In the genomic region with DNA sequence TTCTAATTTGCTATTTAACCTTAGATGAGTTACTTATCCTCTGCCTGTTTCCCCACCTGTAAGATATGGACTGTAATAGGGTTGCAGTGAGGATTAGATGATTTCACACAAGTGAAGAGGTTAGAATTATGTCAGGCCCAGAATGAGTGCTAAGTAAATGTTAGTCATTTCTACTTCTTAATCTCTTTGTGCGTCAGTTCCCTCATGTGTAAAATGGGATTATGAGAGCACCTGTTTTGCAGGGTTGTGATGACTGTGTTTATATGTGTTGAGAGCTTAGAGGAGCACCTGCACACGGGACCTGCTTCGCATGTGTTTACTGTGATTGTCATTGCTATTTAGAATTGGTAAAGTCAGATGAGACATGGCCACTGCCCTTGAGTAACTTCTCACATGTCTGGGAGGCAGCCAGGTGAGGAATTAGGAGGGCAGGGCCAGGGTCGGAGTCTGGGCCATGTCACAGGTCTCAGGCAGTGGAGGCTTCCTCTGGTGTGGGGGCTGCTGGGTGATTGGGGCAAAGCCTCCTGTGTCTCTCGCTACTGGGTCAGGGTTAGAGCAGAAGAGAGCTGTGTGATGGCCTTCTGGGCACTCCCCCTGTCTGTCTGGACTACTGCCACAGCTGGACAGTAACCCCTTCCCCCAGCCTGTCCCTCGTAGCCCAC, we compare ENCODE assay signal across 28 cellular contexts.
DNase-seq lines count a peak whose midpoint lies in the region; ATAC-seq, FAIRE-seq and TF ChIP-seq lines count a peak whose summit lies in the region.
"Had no signal": no experiment of that assay in that cellular context is flagged by ENCODE, and none has a peak within 500 bp of the region (broad histone marks: within the 10 kb centered on the region; RNA-seq: fewer than 3 reads in every experiment).

No MANE protein-coding gene starts in this region.

- H3K9me3 ChIP-seq in right atrium auricular region (no peaks in the 10 kb centered on the region), left ventricle myocardium inferior (replicated peaks) (no peaks in the 10 kb centered on the region)
- H3K9me3 ChIP-seq in effector memory CD4-positive, alpha-beta T cell (ENCODE audit: control insufficient read depth, low read length), result no peaks in the 10 kb centered on the region
- H3K9me3 ChIP-seq in CD8-positive, alpha-beta T cell (ENCODE audit: low read length), result no peaks in the 10 kb centered on the region
- H3K9me3 ChIP-seq: tibial artery had no signal

- H3K4me3 ChIP-seq in right atrium auricular region, result no peak overlapping the region
- H3K4me3 ChIP-seq in left ventricle myocardium inferior, result no peak overlapping the region
- H3K4me3 ChIP-seq in effector memory CD4-positive, alpha-beta T cell (ENCODE audit: insufficient read depth, low read depth, low read length, poor library complexity, severe bottlenecking), result no peak overlapping the region
- no peak overlapping the region for H3K4me3 ChIP-seq in CD8-positive, alpha-beta T cell (ENCODE audit: low read depth, low read length)
- H3K4me3 ChIP-seq: tibial artery had no signal

- TF ChIP-seq POLR2A in GM12891 (IDR thresholded peaks at IDR 0.05; ENCODE audit: low read depth, low read length), result no peak

- no peak for TF ChIP-seq CTCF in right atrium auricular region (IDR thresholded peaks at IDR 0.05)
- TF ChIP-seq CTCF in left ventricle myocardium inferior (IDR thresholded peaks at IDR 0.05; ENCODE audit: borderline replicate concordance), result no peak
- no peak for TF ChIP-seq CTCF in activated B cell treated with CpG ODN at 0.5 μM for 24 hours (IDR thresholded peaks at IDR 0.05)
- no peak for TF ChIP-seq CTCF in CD8-positive, alpha-beta T cell (IDR thresholded peaks at IDR 0.05)

- no peaks in the 10 kb centered on the region for H3K9me3 Mint-ChIP-seq in activated B cell treated with CpG ODN at 0.5 μM for 24 hours
- no peaks in the 10 kb centered on the region for H3K9me3 Mint-ChIP-seq in CD8-positive, alpha-beta T cell
- H3K9me3 Mint-ChIP-seq: activated T-helper 17 cell treated with anti-CD3 and anti-CD28 coated beads, Interleukin-2, amount 50 U/mL, for 72 hours had no signal

- H3K4me1 ChIP-seq in right atrium auricular region (peaks cover 0 to 4% of the 10 kb centered on the region in 2 donors), left ventricle myocardium inferior (peaks cover 21% of the 10 kb centered on the region)
- no peaks in the 10 kb centered on the region for H3K4me1 ChIP-seq in effector memory CD4-positive, alpha-beta T cell (ENCODE audit: control insufficient read depth, insufficient read depth, low read length, poor library complexity, severe bottlenecking)
- no peaks in the 10 kb centered on the region for H3K4me1 ChIP-seq in CD8-positive, alpha-beta T cell (ENCODE audit: insufficient read depth, low read length)

- no peaks in the 10 kb centered on the region for H3K4me1 Mint-ChIP-seq in activated B cell treated with CpG ODN at 0.5 μM for 24 hours
- H3K4me1 Mint-ChIP-seq in CD8-positive, alpha-beta T cell (ENCODE audit: low read depth), result no peaks in the 10 kb centered on the region
- H3K4me1 Mint-ChIP-seq: activated T-helper 17 cell treated with anti-CD3 and anti-CD28 coated beads, Interleukin-2, amount 50 U/mL, for 72 hours had no signal

- DNase-seq in right atrium auricular region (ENCODE audit: low spot score) (peak; percentile 54), left ventricle myocardium inferior (no peak), activated B cell treated with CpG ODN at 0.5 μM for 24 hours (no peak), OCI-M2 (lab: John Stamatoyannopoulos, UW; ENCODE audit: unreplicated experiment) (no peak), GM12891 (ENCODE audit: insufficient read length, low spot score) (no peak)
- DNase-seq in effector memory CD4-positive, alpha-beta T cell, result no peak
- no peak for DNase-seq in CD8-positive, alpha-beta T cell
- DNase-seq: activated CD8-positive, alpha-beta memory T cell treated with anti-CD3 and anti-CD28 coated beads, Interleukin-2, amount 50 U/mL, for 48 hours; activated naive CD4-positive, alpha-beta T cell treated with anti-CD3 and anti-CD28 coated beads, Interleukin-2, amount 50 U/mL, for 16 hours; AML-193; DMS 273 treated with DMSO at 0.1 percent for 48 hours; effector CD4-positive, alpha-beta T cell; foreskin fibroblast; islet precursor cell; Kasumi-1; NCI-H1436; NCI-H2081 treated with DMSO at 0.1 percent for 48 hours; NCI-H2227 treated with DMSO at 0.1 percent for 48 hours; NCI-H69; stimulated activated CD4-positive, alpha-beta T cell treated with anti-CD3 and anti-CD28 coated beads, Interleukin-12 subunit alpha, Interleukin-12 subunit beta, amount 100 ng/mL, for 4 hours; stimulated activated CD4-positive, alpha-beta T cell treated with anti-CD3 and anti-CD28 coated beads, Interleukin-2, amount 100 ng/mL, for 48 hours; T1000; tibial artery; WERI-Rb-1 had no signal

- ATAC-seq in activated B cell treated with CpG ODN at 0.5 μM for 24 hours (ENCODE audit: low read depth) (no peak), esophagus mucosa (peak; percentile 94)
- no peak for ATAC-seq in CD8-positive, alpha-beta T cell
- ATAC-seq: activated T-helper 17 cell treated with anti-CD3 and anti-CD28 coated beads, Interleukin-2, amount 50 U/mL, for 72 hours; sciatic nerve had no signal

- H3K27me3 ChIP-seq in right atrium auricular region, result no peaks in the 10 kb centered on the region
- no peaks in the 10 kb centered on the region for H3K27me3 ChIP-seq in left ventricle myocardium inferior (ENCODE audit: low read depth)
- H3K27me3 ChIP-seq in effector memory CD4-positive, alpha-beta T cell (replicated peaks; ENCODE audit: control insufficient read depth, insufficient read depth, low read length, poor library complexity, severe bottlenecking), result no peaks in the 10 kb centered on the region
- no peaks in the 10 kb centered on the region for H3K27me3 ChIP-seq in CD8-positive, alpha-beta T cell (ENCODE audit: insufficient read depth, low read length)
- H3K27me3 ChIP-seq: tibial artery had no signal

- POLR2A ChIA-PET in activated B cell treated with CpG ODN at 0.5 μM for 24 hours (lab: Charles Lee), result no interaction called here
- POLR2A ChIA-PET in CD8-positive, alpha-beta T cell (lab: Charles Lee), result no interaction called here

- CTCF ChIA-PET in activated B cell treated with CpG ODN at 0.5 μM for 24 hours (lab: Charles Lee), result no interaction called here
- CTCF ChIA-PET in CD8-positive, alpha-beta T cell (lab: Charles Lee), result no interaction called here

- no peak overlapping the region for H3K4me3 Mint-ChIP-seq in activated B cell treated with CpG ODN at 0.5 μM for 24 hours
- no peak overlapping the region for H3K4me3 Mint-ChIP-seq in CD8-positive, alpha-beta T cell
- H3K4me3 Mint-ChIP-seq: activated T-helper 17 cell treated with anti-CD3 and anti-CD28 coated beads, Interleukin-2, amount 50 U/mL, for 72 hours had no signal

- FAIRE-seq in GM12891 (lab: Jason Lieb, UNC), result no peak

- H3K27ac ChIP-seq in right atrium auricular region, result no peak overlapping the region
- H3K27ac ChIP-seq in left ventricle myocardium inferior (replicated peaks), result no peak overlapping the region
- no peak overlapping the region for H3K27ac ChIP-seq in effector memory CD4-positive, alpha-beta T cell (ENCODE audit: insufficient read depth, low read length, poor library complexity, severe bottlenecking)
- no peak overlapping the region for H3K27ac ChIP-seq in CD8-positive, alpha-beta T cell (ENCODE audit: low read depth, low read length)
- H3K27ac ChIP-seq: tibial artery, WERI-Rb-1 had no signal

- H3K27me3 Mint-ChIP-seq in activated B cell treated with CpG ODN at 0.5 μM for 24 hours, result no peaks in the 10 kb centered on the region
- H3K27me3 Mint-ChIP-seq in CD8-positive, alpha-beta T cell (ENCODE audit: low read depth), result peaks cover 14% of the 10 kb centered on the region

- H3K36me3 ChIP-seq in right atrium auricular region (no peaks in the 10 kb centered on the region), left ventricle myocardium inferior (no peaks in the 10 kb centered on the region)
- no peaks in the 10 kb centered on the region for H3K36me3 ChIP-seq in effector memory CD4-positive, alpha-beta T cell (ENCODE audit: control insufficient read depth, insufficient read depth, low read length)
- H3K36me3 ChIP-seq in CD8-positive, alpha-beta T cell (ENCODE audit: insufficient read depth, low read length), result no peaks in the 10 kb centered on the region
- H3K36me3 ChIP-seq: tibial artery, WERI-Rb-1 had no signal

- H3K36me3 Mint-ChIP-seq in activated B cell treated with CpG ODN at 0.5 μM for 24 hours (ENCODE audit: low read depth), result peaks cover 60% of the 10 kb centered on the region
- H3K36me3 Mint-ChIP-seq in CD8-positive, alpha-beta T cell, result no peaks in the 10 kb centered on the region

- H3K27ac Mint-ChIP-seq in activated B cell treated with CpG ODN at 0.5 μM for 24 hours, result peak overlapping the region; percentile 13
- no peak overlapping the region for H3K27ac Mint-ChIP-seq in CD8-positive, alpha-beta T cell
- H3K27ac Mint-ChIP-seq: activated T-helper 17 cell treated with anti-CD3 and anti-CD28 coated beads, Interleukin-2, amount 50 U/mL, for 72 hours; progenitor cell of endocrine pancreas had no signal

- intact Hi-C loops in left ventricle myocardium inferior (cut with micrococcal nuclease) (no loop called here), activated B cell treated with CpG ODN at 0.5 μM for 24 hours (cut with micrococcal nuclease) (loop anchor here (5.0 kb wide), 1 partner anchor 36 kb away; no protein-coding TSS in a partner anchor)
- intact Hi-C loops in CD8-positive, alpha-beta T cell (cut with DNase I, micrococcal nuclease), result no loop called here

TF ChIP-seq in GM12891, 5 proteins besides CTCF, POLR2A, EP300 and RAD21:
- TF ChIP-seq SPI1 (IDR thresholded peaks at IDR 0.05; ENCODE audit: low read depth, low read length) (no peak), POU2F2 (IDR thresholded peaks at IDR 0.05; ENCODE audit: low read depth, low read length) (no peak), POLR2AphosphoS5 (IDR thresholded peaks at IDR 0.05; ENCODE audit: low read depth, low read length) (no peak), PAX5 (IDR thresholded peaks at IDR 0.05; ENCODE audit: insufficient read depth, low read length, severe bottlenecking) (no peak), TAF1 (IDR thresholded peaks at IDR 0.05; ENCODE audit: low read depth, low read length) (no peak)
